Comparison of ENCODE assay signal across 22 cellular contexts in genomic region chr2:7068447-7068846, GRCh38.
A peak's percentile ranks its signal among the peaks of the same experiment; 100 is the strongest.
DNase-seq lines count a peak whose midpoint lies in the region; ATAC-seq and TF ChIP-seq lines count a peak whose summit lies in the region.
"Had no signal": no experiment of that assay in that cellular context is flagged by ENCODE, and none has a peak within 500 bp of the region (broad histone marks: within the 10 kb centered on the region; RNA-seq: fewer than 3 reads in every experiment).

No MANE protein-coding gene starts in this region.

- H3K4me3 ChIP-seq in CD4-positive, CD25-positive, alpha-beta regulatory T cell (ENCODE audit: low read depth, low read length), result no peak overlapping the region
- H3K4me3 ChIP-seq in CD8-positive, alpha-beta T cell (ENCODE audit: low read depth, low read length), result no peak overlapping the region
- H3K4me3 ChIP-seq in OCI-LY3 (ENCODE audit: low read length) (no peak overlapping the region), esophagus muscularis mucosa (no peak overlapping the region), mammary epithelial cell (replicated peaks in 1 of 3; ENCODE audit: insufficient read depth in 1 of 3, low read depth in 2 of 3, low read length in 3 of 3) (no peak overlapping the region)
- H3K4me3 ChIP-seq: A549; BLaER1 treated with 17β-estradiol and CSF1 and Interleukin-3, amounts not matched to agents 10 nM and 100 nM had no signal

- H3K9ac ChIP-seq in OCI-LY3 (ENCODE audit: low read length) (no peak overlapping the region), mammary epithelial cell (ENCODE audit: insufficient read depth, low read length) (no peak overlapping the region)
- H3K9ac ChIP-seq: BLaER1 treated with 17β-estradiol and CSF1 and Interleukin-3, amounts not matched to agents 10 nM and 100 nM had no signal

- WGBS in esophagus muscularis mucosa, result 96% methylated on average over 6 of the region's 6 CpGs
- 67% methylated on average over 6 of the region's 6 CpGs for WGBS in mammary epithelial cell (ENCODE audit: low coverage, missing lambda C conversion rate)

- no peaks in the 10 kb centered on the region for H3K36me3 ChIP-seq in CD4-positive, CD25-positive, alpha-beta regulatory T cell (ENCODE audit: control insufficient read depth, insufficient read depth, low read length)
- no peaks in the 10 kb centered on the region for H3K36me3 ChIP-seq in CD8-positive, alpha-beta T cell (ENCODE audit: insufficient read depth, low read length)
- no peaks in the 10 kb centered on the region for H3K36me3 ChIP-seq in OCI-LY3 (replicated peaks; ENCODE audit: low read depth, low read length)
- H3K36me3 ChIP-seq in esophagus muscularis mucosa, result no peaks in the 10 kb centered on the region
- no peaks in the 10 kb centered on the region for H3K36me3 ChIP-seq in mammary epithelial cell (ENCODE audit: insufficient read depth, low read length)
- H3K36me3 ChIP-seq: BLaER1 treated with 17β-estradiol and CSF1 and Interleukin-3, amounts not matched to agents 10 nM and 100 nM had no signal

- peaks cover 27% of the 10 kb centered on the region for H3K36me3 Mint-ChIP-seq in CD4-positive, CD25-positive, alpha-beta regulatory T cell
- peaks cover 25% of the 10 kb centered on the region for H3K36me3 Mint-ChIP-seq in CD8-positive, alpha-beta T cell

- CTCF ChIA-PET in CD8-positive, alpha-beta T cell (lab: Charles Lee), result interaction anchor here (0.9 to 2.8 kb wide), 3 partner anchors 14 to 28 kb away, joined by 3 to 9 read pairs (median 3); no protein-coding TSS in a partner anchor
- CTCF ChIA-PET in mammary epithelial cell (lab: Charles Lee; ENCODE audit: low non-redundant PET), result no interaction called here

- dilution Hi-C loops in mammary epithelial cell (cut with HindIII; ENCODE audit: low sequenced_read_pairs), result no loop called here

- H2AFZ ChIP-seq in OCI-LY3 (ENCODE audit: low read depth, low read length) (no peak overlapping the region), mammary epithelial cell (ENCODE audit: low read depth, low read length) (no peak overlapping the region)

- no peak overlapping the region for H3K27ac ChIP-seq in CD4-positive, CD25-positive, alpha-beta regulatory T cell (ENCODE audit: insufficient read depth, low read length, poor library complexity, severe bottlenecking)
- H3K27ac ChIP-seq in CD8-positive, alpha-beta T cell (ENCODE audit: low read depth, low read length), result no peak overlapping the region
- H3K27ac ChIP-seq in OCI-LY3 (ENCODE audit: low read length), result no peak overlapping the region
- H3K27ac ChIP-seq in esophagus muscularis mucosa (replicated peaks in 1 of 4), result no peak overlapping the region
- H3K27ac ChIP-seq in mammary epithelial cell (ENCODE audit: insufficient read depth, low read depth, low read length), result no peak overlapping the region
- H3K27ac ChIP-seq: 22Rv1, A549, C4-2B had no signal

- H3K9me3 Mint-ChIP-seq in CD4-positive, CD25-positive, alpha-beta regulatory T cell, result peaks cover 0 to 4% (median under 1%) of the 10 kb centered on the region in 7 donors
- H3K9me3 Mint-ChIP-seq in CD8-positive, alpha-beta T cell, result peaks cover 6% of the 10 kb centered on the region

- POLR2A ChIA-PET in CD8-positive, alpha-beta T cell (lab: Charles Lee), result no interaction called here

- H3K4me3 Mint-ChIP-seq in CD4-positive, CD25-positive, alpha-beta regulatory T cell, result no peak overlapping the region
- H3K4me3 Mint-ChIP-seq in CD8-positive, alpha-beta T cell, result no peak overlapping the region
- H3K4me3 Mint-ChIP-seq: B cell; CD8-positive, alpha-beta memory T cell had no signal

- no TSS peak for BruUV-seq in mammary epithelial cell (replicated peaks; lab: Mats Ljungman, UMichigan)

- in situ Hi-C loops in mammary epithelial cell (cut with MboI; ENCODE audit: low sequenced_read_pairs in 2 of 2), result no loop called here

- no peaks in the 10 kb centered on the region for H3K27me3 ChIP-seq in CD4-positive, CD25-positive, alpha-beta regulatory T cell (ENCODE audit: control insufficient read depth, insufficient read depth, low read length)
- H3K27me3 ChIP-seq in CD8-positive, alpha-beta T cell (ENCODE audit: insufficient read depth, low read length), result no peaks in the 10 kb centered on the region
- H3K27me3 ChIP-seq in OCI-LY3 (ENCODE audit: low read depth, low read length) (peaks cover 5% of the 10 kb centered on the region; the same call in 1 of the 2 replicates), esophagus muscularis mucosa (no peaks in the 10 kb centered on the region), mammary epithelial cell (ENCODE audit: insufficient read depth, low read length) (peaks cover 2% of the 10 kb centered on the region)
- H3K27me3 ChIP-seq: BLaER1 treated with 17β-estradiol and CSF1 and Interleukin-3, amounts not matched to agents 10 nM and 100 nM had no signal

- DNase-seq in CD4-positive, CD25-positive, alpha-beta regulatory T cell, result no peak
- DNase-seq in CD8-positive, alpha-beta T cell, result no peak
- DNase-seq in esophagus muscularis mucosa (ENCODE audit: extremely low spot score) (peak; percentile 50), SW 1271 (lab: John Stamatoyannopoulos, UW) (no peak), mammary epithelial cell (no peak)
- no peak for DNase-seq in activated CD4-positive, alpha-beta T cell treated with anti-CD3 and anti-CD28 coated beads for 1 hour
- DNase-seq: AML-193; CD8-positive, alpha-beta memory T cell; COR-L47; DMS 273 treated with DMSO at 0.1 percent for 48 hours; DMS153; DMS53; DMS79; DND-41; GF-D8 had no signal

- no peak for ATAC-seq in CD4-positive, CD25-positive, alpha-beta regulatory T cell (ENCODE audit: low read depth in 2 of 2)
- ATAC-seq in CD8-positive, alpha-beta T cell, result no peak
- no peak for ATAC-seq in HG02884 (IDR thresholded peaks at IDR 0.05; ENCODE audit: unreplicated experiment)
- ATAC-seq: A549 had no signal

- no peak for TF ChIP-seq EP300 in esophagus muscularis mucosa (IDR thresholded peaks at IDR 0.05)

- TF ChIP-seq CTCF in CD8-positive, alpha-beta T cell (IDR thresholded peaks at IDR 0.05), result no peak
- no peak for TF ChIP-seq CTCF in OCI-LY3 (IDR thresholded peaks at IDR 0.05; ENCODE audit: low read depth, low read length)
- no peak for TF ChIP-seq CTCF in esophagus muscularis mucosa (IDR thresholded peaks at IDR 0.05)
- no peak for TF ChIP-seq CTCF in mammary epithelial cell (conservative IDR thresholded peaks at IDR 0.05 in 1 of 2, IDR thresholded peaks at IDR 0.05 in 1 of 2; ENCODE audit: extremely low read depth in 1 of 2, insufficient read depth in 1 of 2, low read depth in 1 of 2, low read length in 2 of 2)

- H3K27me3 Mint-ChIP-seq in CD4-positive, CD25-positive, alpha-beta regulatory T cell, result no peaks in the 10 kb centered on the region
- no peaks in the 10 kb centered on the region for H3K27me3 Mint-ChIP-seq in CD8-positive, alpha-beta T cell (ENCODE audit: low read depth)
- H3K27me3 Mint-ChIP-seq: CD8-positive, alpha-beta memory T cell had no signal

- H3K4me2 ChIP-seq in OCI-LY3 (ENCODE audit: low read length) (0 out of 2 replicates have a peak overlapping the region, but pooled peaks have one; percentile 3), mammary epithelial cell (ENCODE audit: insufficient read depth, low read depth, low read length) (no peak overlapping the region)
- H3K4me2 ChIP-seq: A549; BLaER1 treated with 17β-estradiol and CSF1 and Interleukin-3, amounts not matched to agents 10 nM and 100 nM had no signal

- intact Hi-C loops in CD8-positive, alpha-beta T cell (cut with DNase I, micrococcal nuclease), result no loop called here
- intact Hi-C loops in esophagus muscularis mucosa (cut with DNase I), result no loop called here
- intact Hi-C loops in mammary epithelial cell (cut with micrococcal nuclease), result no loop called here

- H3K9me3 ChIP-seq in CD4-positive, CD25-positive, alpha-beta regulatory T cell (ENCODE audit: control insufficient read depth in 2 of 2, low read length in 2 of 2), result peaks cover 0 to 1% of the 10 kb centered on the region in 2 experiments
- H3K9me3 ChIP-seq in CD8-positive, alpha-beta T cell (ENCODE audit: low read length), result peaks cover 1% of the 10 kb centered on the region
- H3K9me3 ChIP-seq in OCI-LY3 (ENCODE audit: insufficient read depth, low read length) (no peaks in the 10 kb centered on the region), esophagus muscularis mucosa (no peaks in the 10 kb centered on the region), mammary epithelial cell (replicated peaks; ENCODE audit: insufficient read depth, low read length) (no peaks in the 10 kb centered on the region)
- H3K9me3 ChIP-seq: A549 had no signal

- H3K4me1 ChIP-seq in CD4-positive, CD25-positive, alpha-beta regulatory T cell (ENCODE audit: control insufficient read depth, insufficient read depth, low read length, poor library complexity, severe bottlenecking), result no peaks in the 10 kb centered on the region
- no peaks in the 10 kb centered on the region for H3K4me1 ChIP-seq in CD8-positive, alpha-beta T cell (ENCODE audit: insufficient read depth, low read length)
- peaks cover 14% of the 10 kb centered on the region for H3K4me1 ChIP-seq in OCI-LY3 (ENCODE audit: low read length)
- no peaks in the 10 kb centered on the region for H3K4me1 ChIP-seq in esophagus muscularis mucosa
- H3K4me1 ChIP-seq in mammary epithelial cell (ENCODE audit: insufficient read depth, low read length), result no peaks in the 10 kb centered on the region
- H3K4me1 ChIP-seq: A549 had no signal

- H4K20me1 ChIP-seq in OCI-LY3 (ENCODE audit: insufficient read depth, low read length) (no peaks in the 10 kb centered on the region), mammary epithelial cell (ENCODE audit: insufficient read depth, low read length) (no peaks in the 10 kb centered on the region)
- H4K20me1 ChIP-seq: BLaER1 treated with 17β-estradiol and CSF1 and Interleukin-3, amounts not matched to agents 10 nM and 100 nM had no signal

- H3K27ac Mint-ChIP-seq in CD4-positive, CD25-positive, alpha-beta regulatory T cell, result peak overlapping the region; percentile 6 to 70 (median 13)
- H3K27ac Mint-ChIP-seq in CD8-positive, alpha-beta T cell, result peak overlapping the region; percentile 38
- H3K27ac Mint-ChIP-seq: B cell had no signal

- H3K79me2 ChIP-seq in OCI-LY3 (ENCODE audit: low read length), result no peaks in the 10 kb centered on the region
- H3K79me2 ChIP-seq in mammary epithelial cell (ENCODE audit: insufficient read depth, low read length), result no peaks in the 10 kb centered on the region

- TF ChIP-seq POLR2A in esophagus muscularis mucosa (IDR thresholded peaks at IDR 0.05; ENCODE audit: low read depth), result no peak

- peaks cover 0 to 11% (median 3%) of the 10 kb centered on the region in 4 donors for H3K4me1 Mint-ChIP-seq in CD4-positive, CD25-positive, alpha-beta regulatory T cell
- peaks cover 5% of the 10 kb centered on the region for H3K4me1 Mint-ChIP-seq in CD8-positive, alpha-beta T cell (ENCODE audit: low read depth)
